ENCODE assay signal across 9 cellular contexts in genomic region chr7:26291251-26291650, GRCh38. TPM values are rescaled to one million over a fixed set of nuclear protein-coding genes. Genes with fewer than 3 reads are reported as not detected.
A peak's percentile ranks its signal among the peaks of the same experiment; 100 is the strongest.
DNase-seq lines count a peak whose midpoint lies in the region; FAIRE-seq and TF ChIP-seq lines count a peak whose summit lies in the region.
"Had no signal": no experiment of that assay in that cellular context is flagged by ENCODE, and none has a peak within 500 bp of the region (broad histone marks: within the 10 kb centered on the region; RNA-seq: fewer than 3 reads in every experiment).

No MANE protein-coding gene starts in this region.

- DNase-seq in GM12891 (ENCODE audit: insufficient read length, low spot score) (no peak), SJSA1 (ENCODE audit: low read depth in 1 of 2, low spot score in 2 of 2) (no peak), esophagus squamous epithelium (lab: John Stamatoyannopoulos, UW) (no peak), putamen (ENCODE audit: low spot score) (no peak), H4 (ENCODE audit: low spot score) (no peak)
- DNase-seq in stimulated activated CD4-positive, alpha-beta T cell treated with anti-CD3 and anti-CD28 coated beads, Interleukin-2, amount 100 ng/mL, for 24 hours = no peak
- DNase-seq in stimulated activated CD4-positive, alpha-beta T cell treated with anti-CD3 and anti-CD28 coated beads, Interleukin-4, amount 100 ng/mL, for 24 hours = no peak

- H3K4me3 ChIP-seq in SJSA1 (peak overlapping the region; percentile 33), esophagus squamous epithelium (peak overlapping the region; percentile 49 to 79 (median 56)), rectal smooth muscle tissue (ENCODE audit: low read length) (peak overlapping the region; percentile 73)

- H3K27me3 ChIP-seq in SJSA1 (replicated peaks) (peaks cover 14% of the 10 kb centered on the region; the same call in 1 of the 2 replicates), esophagus squamous epithelium (peaks cover 0 to 28% (median 0%) of the 10 kb centered on the region in 4 donors), rectal smooth muscle tissue (ENCODE audit: control insufficient read depth, insufficient read depth, low read length) (no peaks in the 10 kb centered on the region)

- peak; percentile 64 for FAIRE-seq in GM12891 (lab: Jason Lieb, UNC)
- FAIRE-seq: islet of Langerhans had no signal

- no peaks in the 10 kb centered on the region for H3K36me3 ChIP-seq in SJSA1
- no peaks in the 10 kb centered on the region for H3K36me3 ChIP-seq in esophagus squamous epithelium
- H3K36me3 ChIP-seq in rectal smooth muscle tissue (ENCODE audit: control insufficient read depth, insufficient read depth, low read length) = no peaks in the 10 kb centered on the region

- H3K4me1 ChIP-seq in SJSA1 (replicated peaks) = peaks cover 6% of the 10 kb centered on the region; the same call in 1 of the 2 replicates
- peaks cover 0 to 20% (median 3%) of the 10 kb centered on the region in 3 donors for H3K4me1 ChIP-seq in esophagus squamous epithelium
- no peaks in the 10 kb centered on the region for H3K4me1 ChIP-seq in rectal smooth muscle tissue (ENCODE audit: control insufficient read depth, insufficient read depth, low read length)

- no peaks in the 10 kb centered on the region for H3K9me3 ChIP-seq in SJSA1 (replicated peaks)
- no peaks in the 10 kb centered on the region for H3K9me3 ChIP-seq in esophagus squamous epithelium

- TF ChIP-seq CTCF in esophagus squamous epithelium (IDR thresholded peaks at IDR 0.05) = no peak

- 46 to 53% methylated on average over 4 of the region's 4 CpGs for WGBS in esophagus squamous epithelium, 2 donors

- H3K9ac ChIP-seq in rectal smooth muscle tissue (ENCODE audit: low read length) = no peak overlapping the region

- TF ChIP-seq POLR2A in GM12891 (IDR thresholded peaks at IDR 0.05; ENCODE audit: low read depth, low read length) (no peak), esophagus squamous epithelium (IDR thresholded peaks at IDR 0.05) (no peak)

- no peak overlapping the region for H3K27ac ChIP-seq in SJSA1
- H3K27ac ChIP-seq in esophagus squamous epithelium = no peak overlapping the region
- H3K27ac ChIP-seq in rectal smooth muscle tissue (ENCODE audit: low read depth, low read length) = no peak overlapping the region

- intact Hi-C loops in esophagus squamous epithelium (cut with DNase I) = no loop called here

TF ChIP-seq in GM12891, 5 proteins besides CTCF, POLR2A, EP300 and RAD21:
- TF ChIP-seq TAF1 (IDR thresholded peaks at IDR 0.05; ENCODE audit: low read depth, low read length) (no peak), POU2F2 (IDR thresholded peaks at IDR 0.05; ENCODE audit: low read depth, low read length) (no peak), POLR2AphosphoS5 (IDR thresholded peaks at IDR 0.05; ENCODE audit: low read depth, low read length) (no peak), PAX5 (IDR thresholded peaks at IDR 0.05; ENCODE audit: insufficient read depth, low read length, severe bottlenecking) (no peak), SPI1 (IDR thresholded peaks at IDR 0.05; ENCODE audit: low read depth, low read length) (no peak)

RNA-seq across cellular contexts. Expression of gene SNX10, which starts 0.4 kb away (rescaled TPM):
- 8.4 TPM for polyA plus RNA-seq in GM12891 (2012; ENCODE audit: low read depth, missing spikeins)
- 0.29 and 1.1 TPM in 2 replicates for total RNA-seq in SJSA1 (2014; rRNA removed; shearing (Covaris generic))
- total RNA-seq in esophagus squamous epithelium = 1 to 10 TPM in 3 of 4 donors, not detected in 1; 2.7 to 7.4 (median 3.6) TPM
- 28.3 and 38.2 TPM in 2 replicates for total RNA-seq in H4 (2014; rRNA removed; shearing (Covaris generic))
